ENCODE assay signal across 8 cellular contexts in genomic region chr11:57322881-57323467, GRCh38. TPM values are rescaled to one million over a fixed set of nuclear protein-coding genes. Genes with fewer than 3 reads are reported as not detected.
DNase-seq lines count a peak whose midpoint lies in the region; ATAC-seq and TF ChIP-seq lines count a peak whose summit lies in the region.

No MANE protein-coding gene starts in this region.

- TF ChIP-seq CTCF in fibroblast of the aortic adventitia (IDR thresholded peaks at IDR 0.05; ENCODE audit: insufficient read depth, low read length) = peak; percentile 27
- TF ChIP-seq CTCF in sigmoid colon (IDR thresholded peaks at IDR 0.05) = no peak
- no peak for TF ChIP-seq CTCF in GM10248 (IDR thresholded peaks at IDR 0.05; ENCODE audit: control extremely low read depth, extremely low read depth, low read depth, missing control alignments)

- no peak overlapping the region for H2AFZ ChIP-seq in GM23248

- no peak for TF ChIP-seq POLR2A in sigmoid colon (IDR thresholded peaks at IDR 0.05)

- H3K9me2 ChIP-seq in GM23248 (ENCODE audit: insufficient read depth) = no peaks in the 10 kb centered on the region

- POLR2A ChIA-PET in GM10248 (lab: Yijun Ruan, JAX) = no interaction called here

- H3K27ac Mint-ChIP-seq in T-helper 17 cell = peak overlapping the region; percentile 78

- H3K9ac ChIP-seq in GM23248 = peak overlapping the region; percentile 96

- in situ Hi-C loops in GM23248 (cut with MboI) = no loop called here

- intact Hi-C loops in sigmoid colon (cut with DNase I) = loop anchor here (5.0 kb wide), 2 partner anchors 344 to 1254 kb away; partner anchors contain the start of genes LPXN, ZDHHC5 and ZFP91

- CTCF ChIA-PET in GM10248 (lab: Yijun Ruan, JAX) = interaction anchor here (1.6 to 2.2 kb wide), 2 partner anchors 11 to 12 kb away, joined by 4 to 9 read pairs; partner anchors contain the start of gene SSRP1

- H4K20me1 ChIP-seq in GM23248 (ENCODE audit: insufficient read depth) = 0 out of 2 replicates have a peak, but pooled peaks cover 3% of the 10 kb centered on the region

- 79 to 100% methylated on average over 1 of the region's 1 CpG for WGBS in GM23248 (ENCODE audit: low coverage in 1 of 2, low lambda C conversion rate in 2 of 2, missing lambda C conversion rate in 2 of 2), 2 experiments
- 80 to 93% methylated on average over 1 of the region's 1 CpG for WGBS in sigmoid colon, 2 donors

- H3K27me3 ChIP-seq in GM23248 (replicated peaks; ENCODE audit: insufficient read depth) (no peaks in the 10 kb centered on the region), sigmoid colon (no peaks in the 10 kb centered on the region)

- H3K9me3 ChIP-seq in GM23248 (ENCODE audit: low read depth) (no peaks in the 10 kb centered on the region), T-helper 17 cell (ENCODE audit: control insufficient read depth, low read length, poor library complexity, severe bottlenecking) (no peaks in the 10 kb centered on the region), sigmoid colon (no peaks in the 10 kb centered on the region)

- DNase-seq in GM23248 (peak; percentile 49), T-helper 17 cell (no peak), fibroblast of the aortic adventitia (ENCODE audit: low read depth) (no peak), sigmoid colon (peak; percentile 60), GM10248 (ENCODE audit: extremely low spot score) (no peak), NAMALWA (ENCODE audit: low spot score) (no peak), NCI-H1048 (lab: John Stamatoyannopoulos, UW) (no peak)
- no peak for DNase-seq in activated naive CD4-positive, alpha-beta T cell treated with anti-CD3 and anti-CD28 coated beads, Interleukin-2, amount 50 U/mL, for 16 hours

- H3K27ac ChIP-seq in GM23248 (peak overlapping the region; percentile 99), sigmoid colon (peak overlapping the region; percentile 89 to 97 (median 94))

- H3K4me3 Mint-ChIP-seq in T-helper 17 cell = peak overlapping the region; percentile 94

- peak overlapping the region; percentile 87 for H3K4me2 ChIP-seq in GM23248 (ENCODE audit: unreplicated experiment)

- no peaks in the 10 kb centered on the region for H3K27me3 Mint-ChIP-seq in T-helper 17 cell

- peak overlapping the region; percentile 89 for H3K4me3 ChIP-seq in GM23248
- peak overlapping the region; percentile 91 for H3K4me3 ChIP-seq in fibroblast of the aortic adventitia (ENCODE audit: low read depth, low read length)
- peak overlapping the region; percentile 71 to 90 (median 86) for H3K4me3 ChIP-seq in sigmoid colon

- H3K4me1 Mint-ChIP-seq in T-helper 17 cell = peaks cover 40% of the 10 kb centered on the region

- peaks cover 46% of the 10 kb centered on the region for H3K4me1 ChIP-seq in GM23248 (ENCODE audit: insufficient read depth)
- H3K4me1 ChIP-seq in sigmoid colon = peaks cover 0 to 64% (median 54%) of the 10 kb centered on the region in 4 donors

- H3K36me3 Mint-ChIP-seq in T-helper 17 cell (ENCODE audit: low read depth) = peaks cover 4% of the 10 kb centered on the region

- peaks cover 21% of the 10 kb centered on the region; the same call in 1 of the 2 replicates for H3K36me3 ChIP-seq in GM23248 (ENCODE audit: low read depth)
- H3K36me3 ChIP-seq in sigmoid colon = peaks cover 10 to 38% (median 11%) of the 10 kb centered on the region in 4 donors

- peaks cover 58% of the 10 kb centered on the region for H3K79me2 ChIP-seq in GM23248 (ENCODE audit: insufficient read depth)

- no peak for ATAC-seq in T-helper 17 cell

- TF ChIP-seq EP300 in sigmoid colon (IDR thresholded peaks at IDR 0.05) = no peak

- peaks cover 55% of the 10 kb centered on the region for H3F3A ChIP-seq in GM23248 (ENCODE audit: insufficient read depth)

RNA-seq across cellular contexts. Expression of gene TNKS1BP1, which starts 1.8 kb away (rescaled TPM):
- total RNA-seq in GM23248 (2014; rRNA removed; shearing (Covaris generic)) = 89.7 and 92.1 TPM in 2 replicates
- 88.2 and 88.8 TPM in 2 replicates for polyA plus RNA-seq in GM23248 (2016; fragmentation: Nextera tagmentation; extraction: Ambion mirVana)
- 10 to 100 TPM in 1 of 2 donors, 1 to 10 TPM in 1; 8.7 to 16.2 TPM for total RNA-seq in T-helper 17 cell
- total RNA-seq in fibroblast of the aortic adventitia (ENCODE audit: low replicate concordance) = 70.0 and 108 TPM in 2 replicates
- 10 to 100 TPM; 26.4 to 51.2 (median 37.8) TPM for total RNA-seq in sigmoid colon
- 100 to 1,000 TPM in 1 of 3 donors, 10 to 100 TPM in 2; 43.8 to 133 (median 68.4) TPM for polyA plus RNA-seq in sigmoid colon

RNA-seq across cellular contexts. Expression of gene SSRP1, which starts 12.7 kb away (rescaled TPM):
- total RNA-seq in GM23248 (2014; rRNA removed; shearing (Covaris generic)) = 69.2 and 76.2 TPM in 2 replicates
- polyA plus RNA-seq in GM23248 (2016; fragmentation: Nextera tagmentation; extraction: Ambion mirVana) = 29.3 and 32.9 TPM in 2 replicates
- 10 to 100 TPM; 46.4 to 47.2 TPM for total RNA-seq in T-helper 17 cell
- total RNA-seq in fibroblast of the aortic adventitia (ENCODE audit: low replicate concordance) = 60.7 and 83.2 TPM in 2 replicates
- total RNA-seq in sigmoid colon = 10 to 100 TPM; 51.4 to 61.1 (median 56.5) TPM
- 10 to 100 TPM; 30.5 to 91.3 (median 39.6) TPM for polyA plus RNA-seq in sigmoid colon

RNA-seq across cellular contexts. Expression of gene P2RX3, which starts 15.2 kb away (rescaled TPM):
- not detected in 2 replicates for total RNA-seq in GM23248 (2014; rRNA removed; shearing (Covaris generic))
- polyA plus RNA-seq in GM23248 (2016; fragmentation: Nextera tagmentation; extraction: Ambion mirVana) = 0.10 TPM in 1 of 2 replicates, not detected in the other
- not detected for total RNA-seq in T-helper 17 cell
- total RNA-seq in fibroblast of the aortic adventitia (ENCODE audit: low replicate concordance) = not detected in 2 replicates
- total RNA-seq in sigmoid colon = under 1 TPM in 1 of 4 donors, not detected in 3; 0.36 TPM
- polyA plus RNA-seq in sigmoid colon = under 1 TPM in 1 of 3 donors, not detected in 2; 0.07 TPM

RNA-seq across cellular contexts. Expression of gene PRG3, which starts 58.0 kb away (rescaled TPM):
- total RNA-seq in GM23248 (2014; rRNA removed; shearing (Covaris generic)) = not detected in 2 replicates
- polyA plus RNA-seq in GM23248 (2016; fragmentation: Nextera tagmentation; extraction: Ambion mirVana) (not detected in 2 replicates), sigmoid colon (not detected)
- total RNA-seq in T-helper 17 cell (not detected), fibroblast of the aortic adventitia (ENCODE audit: low replicate concordance) (not detected in 2 replicates), sigmoid colon (not detected)

Comparison
In these comparisons a context has a peak if more than half of its experiments do, and no peak if none do; other contexts are left out.
1. DNase-seq: peak in GM23248 (single experiment) and sigmoid colon (single experiment); none in T-helper 17 cell (0 of 3), fibroblast of the aortic adventitia (single experiment), GM10248 (single experiment), NAMALWA (single experiment), NCI-H1048 (single experiment) and activated naive CD4-positive, alpha-beta T cell treated with anti-CD3 and anti-CD28 coated beads, Interleukin-2, amount 50 U/mL, for 16 hours (single experiment).
2. Peak in every context shown above with its lines, with median percentiles within 50 percentile points of each other: H3K4me3 ChIP-seq.